8 cellular contexts compared by ENCODE assay signal in the genomic region with DNA sequence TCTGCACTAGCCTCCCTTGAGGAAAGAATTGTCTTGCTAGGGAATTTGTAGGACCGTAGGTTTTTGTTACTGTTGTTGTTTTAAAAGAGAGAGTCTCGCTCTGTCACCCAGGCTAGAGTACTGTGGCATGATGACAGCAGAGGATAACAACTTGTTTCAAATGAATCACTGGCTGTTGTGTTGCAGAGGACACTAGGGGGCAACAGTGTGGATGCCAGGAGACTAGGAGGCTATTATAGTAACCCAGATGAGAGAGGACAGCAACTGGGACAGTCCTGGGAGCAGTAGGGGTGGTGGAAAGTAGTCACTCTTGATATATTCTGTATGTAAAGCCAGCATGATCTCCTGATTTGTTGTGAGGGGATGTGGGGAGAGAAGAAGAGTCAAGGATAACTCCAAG. TPM values are rescaled to one million over a fixed set of nuclear protein-coding genes. Genes with fewer than 3 reads are reported as not detected.
DNase-seq lines count a peak whose midpoint lies in the region; ATAC-seq lines count a peak whose summit lies in the region.

No MANE protein-coding gene starts in this region.

- H3K27me3 Mint-ChIP-seq in activated T-helper 1 cell treated with anti-CD3 and anti-CD28 coated beads, Interleukin-12 subunit alpha, Interleukin-12 subunit beta, Interleukin-2, Interleukin-4 antibody, amounts not matched to agents 30 ng/mL and 10 ng/mL and 1 ng/mL, durations not matched to agents 14 hours and 24 hours and 36 hours (ENCODE audit: insufficient read depth): peaks cover 52% of the 10 kb centered on the region

- no peaks in the 10 kb centered on the region for H3K4me1 Mint-ChIP-seq in activated T-helper 1 cell treated with anti-CD3 and anti-CD28 coated beads, Interleukin-12 subunit alpha, Interleukin-12 subunit beta, Interleukin-2, Interleukin-4 antibody, amounts not matched to agents 30 ng/mL and 10 ng/mL and 1 ng/mL, durations not matched to agents 14 hours and 24 hours and 36 hours (ENCODE audit: low read depth)

- H3K4me3 Mint-ChIP-seq in activated T-helper 1 cell treated with anti-CD3 and anti-CD28 coated beads, Interleukin-12 subunit alpha, Interleukin-12 subunit beta, Interleukin-2, Interleukin-4 antibody, amounts not matched to agents 30 ng/mL and 10 ng/mL and 1 ng/mL, durations not matched to agents 14 hours and 24 hours and 36 hours: no peak overlapping the region

- peak; percentile 70 for ATAC-seq in HG03280 (IDR thresholded peaks at IDR 0.05; ENCODE audit: unreplicated experiment)
- ATAC-seq in HG03196 (IDR thresholded peaks at IDR 0.05; ENCODE audit: unreplicated experiment): no peak

- intact Hi-C loops in activated T-helper 1 cell treated with anti-CD3 and anti-CD28 coated beads, Interleukin-12 subunit alpha, Interleukin-12 subunit beta, Interleukin-2, Interleukin-4 antibody, amounts not matched to agents 30 ng/mL and 10 ng/mL and 1 ng/mL, durations not matched to agents 14 hours and 24 hours and 36 hours (cut with micrococcal nuclease): no loop called here

- H3K36me3 Mint-ChIP-seq in activated T-helper 1 cell treated with anti-CD3 and anti-CD28 coated beads, Interleukin-12 subunit alpha, Interleukin-12 subunit beta, Interleukin-2, Interleukin-4 antibody, amounts not matched to agents 30 ng/mL and 10 ng/mL and 1 ng/mL, durations not matched to agents 14 hours and 24 hours and 36 hours (ENCODE audit: low read depth): no peaks in the 10 kb centered on the region

- no peaks in the 10 kb centered on the region for H3K9me3 Mint-ChIP-seq in activated T-helper 1 cell treated with anti-CD3 and anti-CD28 coated beads, Interleukin-12 subunit alpha, Interleukin-12 subunit beta, Interleukin-2, Interleukin-4 antibody, amounts not matched to agents 30 ng/mL and 10 ng/mL and 1 ng/mL, durations not matched to agents 14 hours and 24 hours and 36 hours

- DNase-seq in activated CD4-positive, alpha-beta T cell treated with anti-CD3 and anti-CD28 coated beads for 48 hours: peak; percentile 3
- DNase-seq in activated CD4-positive, alpha-beta T cell treated with anti-CD3 and anti-CD28 coated beads, Interleukin-2, amount 50 U/mL, for 1 hour: no peak
- peak; percentile 23 for DNase-seq in amniotic epithelial cell (ENCODE audit: low read depth)
- DNase-seq in lung microvascular endothelial cell (ENCODE audit: low read depth in 2 of 2): peak; percentile 73 to 84
- no peak for DNase-seq in OCI-M2 (lab: John Stamatoyannopoulos, UW; ENCODE audit: unreplicated experiment)
- no peak for DNase-seq in activated T-helper 1 cell treated with anti-CD3 and anti-CD28 coated beads, Interleukin-12 subunit alpha, Interleukin-12 subunit beta, Interleukin-2, Interleukin-4 antibody, amounts not matched to agents 30 ng/mL and 10 ng/mL and 1 ng/mL, durations not matched to agents 14 hours and 24 hours and 36 hours (ENCODE audit: low spot score)

- H3K27ac Mint-ChIP-seq in activated T-helper 1 cell treated with anti-CD3 and anti-CD28 coated beads, Interleukin-12 subunit alpha, Interleukin-12 subunit beta, Interleukin-2, Interleukin-4 antibody, amounts not matched to agents 30 ng/mL and 10 ng/mL and 1 ng/mL, durations not matched to agents 14 hours and 24 hours and 36 hours: no peak overlapping the region

RNA-seq across cellular contexts. Expression of a gene that starts 41.8 kb away (rescaled TPM):
- total RNA-seq in lung microvascular endothelial cell: 456 and 465 TPM in 2 replicates
- not detected in 2 replicates for total RNA-seq in activated T-helper 1 cell treated with anti-CD3 and anti-CD28 coated beads, Interleukin-12 subunit alpha, Interleukin-12 subunit beta, Interleukin-2, Interleukin-4 antibody, amounts not matched to agents 30 ng/mL and 10 ng/mL and 1 ng/mL, durations not matched to agents 14 hours and 24 hours and 36 hours

RNA-seq across cellular contexts. Expression of a gene that starts 51.0 kb away (rescaled TPM):
- under 0.01 TPM in 1 of 2 replicates, not detected in the other for total RNA-seq in lung microvascular endothelial cell
- total RNA-seq in activated T-helper 1 cell treated with anti-CD3 and anti-CD28 coated beads, Interleukin-12 subunit alpha, Interleukin-12 subunit beta, Interleukin-2, Interleukin-4 antibody, amounts not matched to agents 30 ng/mL and 10 ng/mL and 1 ng/mL, durations not matched to agents 14 hours and 24 hours and 36 hours: not detected in 2 replicates

Comparison
In these comparisons a context has a peak if more than half of its experiments do, and no peak if none do; other contexts are left out.
1. DNase-seq: peak in activated CD4-positive, alpha-beta T cell treated with anti-CD3 and anti-CD28 coated beads for 48 hours (single experiment), amniotic epithelial cell (single experiment) and lung microvascular endothelial cell (2 of 2); none in activated CD4-positive, alpha-beta T cell treated with anti-CD3 and anti-CD28 coated beads, Interleukin-2, amount 50 U/mL, for 1 hour (single experiment), OCI-M2 (single experiment) and activated T-helper 1 cell treated with anti-CD3 and anti-CD28 coated beads, Interleukin-12 subunit alpha, Interleukin-12 subunit beta, Interleukin-2, Interleukin-4 antibody, amounts not matched to agents 30 ng/mL and 10 ng/mL and 1 ng/mL, durations not matched to agents 14 hours and 24 hours and 36 hours (single experiment).
2. RNA of a gene that starts 41.8 kb away (total RNA-seq): 456 to 465 TPM in lung microvascular endothelial cell; not detected in activated T-helper 1 cell treated with anti-CD3 and anti-CD28 coated beads, Interleukin-12 subunit alpha, Interleukin-12 subunit beta, Interleukin-2, Interleukin-4 antibody, amounts not matched to agents 30 ng/mL and 10 ng/mL and 1 ng/mL, durations not matched to agents 14 hours and 24 hours and 36 hours; every median in the first group is over 100 times any median in the second.